Comparison of ENCODE assay signal across 2 cellular contexts in the genomic region with DNA sequence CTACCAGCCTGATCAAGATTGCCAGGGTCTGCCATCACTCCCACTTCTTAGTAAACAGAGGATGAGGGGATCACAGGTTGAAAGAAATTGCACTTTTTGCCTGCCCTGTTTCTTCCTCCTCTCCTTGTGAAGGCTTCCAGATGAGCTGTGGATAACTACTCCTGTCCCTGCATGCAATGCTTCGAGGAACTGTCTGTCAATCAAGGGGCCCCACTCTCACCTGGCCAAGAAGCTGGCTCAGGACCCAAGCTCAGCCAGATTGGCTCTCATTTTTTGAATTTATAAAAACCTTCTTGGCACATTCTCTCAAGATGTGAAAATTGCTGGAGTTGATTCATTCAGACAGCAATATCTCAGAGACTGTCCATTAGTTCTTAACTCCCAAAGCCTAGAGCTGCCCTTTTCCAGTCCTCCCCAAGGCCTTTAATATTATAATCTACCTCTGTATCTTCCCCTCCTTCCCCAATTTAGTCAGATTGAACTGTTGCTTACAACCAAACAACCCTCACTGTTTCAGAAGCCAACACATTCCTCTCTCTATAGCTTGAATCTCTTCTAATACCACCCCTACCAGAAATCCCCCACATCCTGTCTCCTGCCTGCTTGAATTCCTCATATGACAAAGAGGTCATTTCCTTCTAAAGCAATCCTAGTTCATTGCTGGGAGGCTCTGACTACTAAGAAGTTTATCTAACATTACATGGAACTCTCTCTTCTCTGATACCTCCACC.
TF ChIP-seq lines count a peak whose summit lies in the region.

No MANE protein-coding gene starts in this region.

TF ChIP-seq in GM23338, 12 proteins besides CTCF, POLR2A, EP300 and RAD21 (continued from another document):
- TF ChIP-seq, protein P1, sequence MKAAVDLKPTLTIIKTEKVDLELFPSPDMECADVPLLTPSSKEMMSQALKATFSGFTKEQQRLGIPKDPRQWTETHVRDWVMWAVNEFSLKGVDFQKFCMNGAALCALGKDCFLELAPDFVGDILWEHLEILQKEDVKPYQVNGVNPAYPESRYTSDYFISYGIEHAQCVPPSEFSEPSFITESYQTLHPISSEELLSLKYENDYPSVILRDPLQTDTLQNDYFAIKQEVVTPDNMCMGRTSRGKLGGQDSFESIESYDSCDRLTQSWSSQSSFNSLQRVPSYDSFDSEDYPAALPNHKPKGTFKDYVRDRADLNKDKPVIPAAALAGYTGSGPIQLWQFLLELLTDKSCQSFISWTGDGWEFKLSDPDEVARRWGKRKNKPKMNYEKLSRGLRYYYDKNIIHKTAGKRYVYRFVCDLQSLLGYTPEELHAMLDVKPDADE (IDR thresholded peaks at IDR 0.05): no peak
- no peak for TF ChIP-seq EZH2 (IDR thresholded peaks at IDR 0.05; ENCODE audit: low read depth, unreplicated experiment)

TF ChIP-seq in WTC11, 78 proteins besides CTCF, POLR2A, EP300 and RAD21 (continued from another document):
- TF ChIP-seq PRDM15 (CRISPR knock-in tag; IDR thresholded peaks at IDR 0.05) (no peak), ATF3 (CRISPR knock-in tag; conservative IDR thresholded peaks at IDR 0.05) (no peak)
